In the genomic region with DNA sequence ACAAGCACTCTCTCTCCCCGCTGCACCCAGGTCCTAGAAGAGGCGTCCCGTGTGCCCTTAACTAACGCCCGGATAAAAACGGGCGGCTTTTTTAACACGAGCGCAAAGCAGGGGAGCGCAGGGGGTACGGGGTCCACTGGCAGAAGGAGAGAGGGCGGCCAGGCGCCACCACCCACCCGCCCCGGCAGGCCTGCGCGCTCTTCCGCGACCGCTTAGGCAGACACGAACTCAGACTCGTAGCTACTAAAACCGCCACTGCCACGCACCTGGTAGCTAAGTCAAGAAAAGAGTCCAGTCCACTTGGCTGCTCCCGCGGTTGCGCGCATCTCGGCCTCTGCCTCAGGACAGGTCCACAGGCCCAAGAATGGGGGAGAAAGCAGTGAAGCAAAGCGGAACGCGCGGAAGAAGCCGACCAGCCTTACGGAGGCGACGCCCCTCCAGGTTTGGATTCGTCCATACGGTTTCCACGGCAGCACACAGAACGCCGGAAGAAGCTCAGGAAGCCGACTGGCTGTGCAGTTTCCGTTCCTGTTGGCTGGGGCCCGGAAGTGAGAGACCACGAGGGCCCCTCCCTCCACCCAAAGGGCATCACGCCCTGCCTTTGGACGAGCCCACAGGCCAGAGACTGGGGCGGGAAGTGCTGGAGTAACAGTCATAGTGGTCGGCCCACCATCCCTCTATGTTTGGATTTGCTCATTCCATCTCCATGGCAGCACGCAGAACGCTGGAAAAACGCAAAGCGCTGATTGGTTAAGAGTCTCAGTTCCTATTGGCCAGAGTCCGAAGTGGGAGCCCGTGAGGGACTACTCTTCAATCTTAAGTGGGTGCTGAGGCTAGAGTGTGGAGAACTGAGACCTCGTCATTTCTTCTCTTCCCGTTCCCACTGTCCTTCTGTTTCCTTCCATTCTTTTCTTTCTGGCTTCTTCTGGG, we compare ENCODE assay signal across 1 cellular context.
TF ChIP-seq lines count a peak whose summit lies in the region.

A gene (minus strand): TSS at position 354 of the 930 bp plus-strand sequence. CDS start 7,344 bp downstream, outside the sequence.

TF ChIP-seq in K562, 482 proteins besides CTCF, POLR2A, EP300 and RAD21 (continued from another document and continues in another):
- TF ChIP-seq HMG20A (CRISPR knock-in tag; conservative IDR thresholded peaks at IDR 0.05) = no peak
- TF ChIP-seq, protein P1, sequence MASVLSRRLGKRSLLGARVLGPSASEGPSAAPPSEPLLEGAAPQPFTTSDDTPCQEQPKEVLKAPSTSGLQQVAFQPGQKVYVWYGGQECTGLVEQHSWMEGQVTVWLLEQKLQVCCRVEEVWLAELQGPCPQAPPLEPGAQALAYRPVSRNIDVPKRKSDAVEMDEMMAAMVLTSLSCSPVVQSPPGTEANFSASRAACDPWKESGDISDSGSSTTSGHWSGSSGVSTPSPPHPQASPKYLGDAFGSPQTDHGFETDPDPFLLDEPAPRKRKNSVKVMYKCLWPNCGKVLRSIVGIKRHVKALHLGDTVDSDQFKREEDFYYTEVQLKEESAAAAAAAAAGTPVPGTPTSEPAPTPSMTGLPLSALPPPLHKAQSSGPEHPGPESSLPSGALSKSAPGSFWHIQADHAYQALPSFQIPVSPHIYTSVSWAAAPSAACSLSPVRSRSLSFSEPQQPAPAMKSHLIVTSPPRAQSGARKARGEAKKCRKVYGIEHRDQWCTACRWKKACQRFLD (CRISPR knock-in tag; IDR thresholded peaks at IDR 0.05) = no peak
- 0 out of 2 replicates have a peak, but pooled peaks have one; percentile 0 for TF ChIP-seq ZBTB7A (IDR thresholded peaks at IDR 0.05; ENCODE audit: borderline replicate concordance, control insufficient read depth, low read depth, low read length)
- peak; percentile 96 for TF ChIP-seq RBM22 (IDR thresholded peaks at IDR 0.05; ENCODE audit: low read depth, low read length, poor library complexity, severe bottlenecking)
- TF ChIP-seq NR3C1 (CRISPR knock-in tag; IDR thresholded peaks at IDR 0.05) = no peak
- TF ChIP-seq, protein P2, sequence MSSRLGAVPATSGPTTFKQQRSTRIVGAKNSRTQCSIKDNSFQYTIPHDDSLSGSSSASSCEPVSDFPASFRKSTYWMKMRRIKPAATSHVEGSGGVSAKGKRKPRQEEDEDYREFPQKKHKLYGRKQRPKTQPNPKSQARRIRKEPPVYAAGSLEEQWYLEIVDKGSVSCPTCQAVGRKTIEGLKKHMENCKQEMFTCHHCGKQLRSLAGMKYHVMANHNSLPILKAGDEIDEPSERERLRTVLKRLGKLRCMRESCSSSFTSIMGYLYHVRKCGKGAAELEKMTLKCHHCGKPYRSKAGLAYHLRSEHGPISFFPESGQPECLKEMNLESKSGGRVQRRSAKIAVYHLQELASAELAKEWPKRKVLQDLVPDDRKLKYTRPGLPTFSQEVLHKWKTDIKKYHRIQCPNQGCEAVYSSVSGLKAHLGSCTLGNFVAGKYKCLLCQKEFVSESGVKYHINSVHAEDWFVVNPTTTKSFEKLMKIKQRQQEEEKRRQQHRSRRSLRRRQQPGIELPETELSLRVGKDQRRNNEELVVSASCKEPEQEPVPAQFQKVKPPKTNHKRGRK (tag; IDR thresholded peaks at IDR 0.05) = no peak
- TF ChIP-seq SLC30A9 (CRISPR knock-in tag; IDR thresholded peaks at IDR 0.05) = no peak
- TF ChIP-seq SRSF9 (IDR thresholded peaks at IDR 0.05; ENCODE audit: borderline replicate concordance, low read depth, low read length) = no peak
- TF ChIP-seq NR2C1 (IDR thresholded peaks at IDR 0.05) = no peak
- no peak for TF ChIP-seq NR2C1 (tag; IDR thresholded peaks at IDR 0.05)
- TF ChIP-seq MTA3 (IDR thresholded peaks at IDR 0.05; ENCODE audit: borderline replicate concordance) = peak; percentile 9; the same call in 1 of the 2 replicates
- no peak for TF ChIP-seq CBX1 (IDR thresholded peaks at IDR 0.05; ENCODE audit: low read depth)
- peak; percentile 92 for TF ChIP-seq ELF4 (CRISPR knock-in tag; IDR thresholded peaks at IDR 0.05)
- TF ChIP-seq PHB2 (IDR thresholded peaks at IDR 0.05; ENCODE audit: low read depth) = no peak
- TF ChIP-seq ESRRB (CRISPR knock-in tag; IDR thresholded peaks at IDR 0.05; ENCODE audit: borderline replicate concordance) = no peak
- TF ChIP-seq, protein P3, sequence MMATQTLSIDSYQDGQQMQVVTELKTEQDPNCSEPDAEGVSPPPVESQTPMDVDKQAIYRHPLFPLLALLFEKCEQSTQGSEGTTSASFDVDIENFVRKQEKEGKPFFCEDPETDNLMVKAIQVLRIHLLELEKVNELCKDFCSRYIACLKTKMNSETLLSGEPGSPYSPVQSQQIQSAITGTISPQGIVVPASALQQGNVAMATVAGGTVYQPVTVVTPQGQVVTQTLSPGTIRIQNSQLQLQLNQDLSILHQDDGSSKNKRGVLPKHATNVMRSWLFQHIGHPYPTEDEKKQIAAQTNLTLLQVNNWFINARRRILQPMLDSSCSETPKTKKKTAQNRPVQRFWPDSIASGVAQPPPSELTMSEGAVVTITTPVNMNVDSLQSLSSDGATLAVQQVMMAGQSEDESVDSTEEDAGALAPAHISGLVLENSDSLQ (IDR thresholded peaks at IDR 0.05) = peak; percentile 33; the same call in 1 of the 2 replicates
- TF ChIP-seq KLF10 (CRISPR knock-in tag; IDR thresholded peaks at IDR 0.05) = no peak
- TF ChIP-seq BMI1 (IDR thresholded peaks at IDR 0.05; ENCODE audit: low read length) = peak; percentile 88
- TF ChIP-seq ZBTB8A (IDR thresholded peaks at IDR 0.05; ENCODE audit: partially characterized antibody) = no peak
- peak; percentile 62 for TF ChIP-seq POLR2G (IDR thresholded peaks at IDR 0.05; ENCODE audit: low read depth, low read length)
- TF ChIP-seq, protein P4, sequence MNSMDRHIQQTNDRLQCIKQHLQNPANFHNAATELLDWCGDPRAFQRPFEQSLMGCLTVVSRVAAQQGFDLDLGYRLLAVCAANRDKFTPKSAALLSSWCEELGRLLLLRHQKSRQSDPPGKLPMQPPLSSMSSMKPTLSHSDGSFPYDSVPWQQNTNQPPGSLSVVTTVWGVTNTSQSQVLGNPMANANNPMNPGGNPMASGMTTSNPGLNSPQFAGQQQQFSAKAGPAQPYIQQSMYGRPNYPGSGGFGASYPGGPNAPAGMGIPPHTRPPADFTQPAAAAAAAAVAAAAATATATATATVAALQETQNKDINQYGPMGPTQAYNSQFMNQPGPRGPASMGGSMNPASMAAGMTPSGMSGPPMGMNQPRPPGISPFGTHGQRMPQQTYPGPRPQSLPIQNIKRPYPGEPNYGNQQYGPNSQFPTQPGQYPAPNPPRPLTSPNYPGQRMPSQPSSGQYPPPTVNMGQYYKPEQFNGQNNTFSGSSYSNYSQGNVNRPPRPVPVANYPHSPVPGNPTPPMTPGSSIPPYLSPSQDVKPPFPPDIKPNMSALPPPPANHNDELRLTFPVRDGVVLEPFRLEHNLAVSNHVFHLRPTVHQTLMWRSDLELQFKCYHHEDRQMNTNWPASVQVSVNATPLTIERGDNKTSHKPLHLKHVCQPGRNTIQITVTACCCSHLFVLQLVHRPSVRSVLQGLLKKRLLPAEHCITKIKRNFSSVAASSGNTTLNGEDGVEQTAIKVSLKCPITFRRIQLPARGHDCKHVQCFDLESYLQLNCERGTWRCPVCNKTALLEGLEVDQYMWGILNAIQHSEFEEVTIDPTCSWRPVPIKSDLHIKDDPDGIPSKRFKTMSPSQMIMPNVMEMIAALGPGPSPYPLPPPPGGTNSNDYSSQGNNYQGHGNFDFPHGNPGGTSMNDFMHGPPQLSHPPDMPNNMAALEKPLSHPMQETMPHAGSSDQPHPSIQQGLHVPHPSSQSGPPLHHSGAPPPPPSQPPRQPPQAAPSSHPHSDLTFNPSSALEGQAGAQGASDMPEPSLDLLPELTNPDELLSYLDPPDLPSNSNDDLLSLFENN (IDR thresholded peaks at IDR 0.05; ENCODE audit: low read depth in 2 of 2, low read length in 2 of 2) = 0 out of 4 replicates have a peak, but pooled peaks have one; percentile 8 to 12
- TF ChIP-seq SRF (CRISPR knock-in tag; IDR thresholded peaks at IDR 0.05) = peak in 1 of 2 experiments; percentile 78; a peak in 1 of 4 replicates
- TF ChIP-seq KLF6 (CRISPR knock-in tag; IDR thresholded peaks at IDR 0.05; ENCODE audit: borderline replicate concordance) = no peak
- no peak for TF ChIP-seq ZBTB1 (CRISPR knock-in tag; IDR thresholded peaks at IDR 0.05; ENCODE audit: borderline replicate concordance, low read depth)
- 0 out of 2 replicates have a peak, but pooled peaks have one; percentile 59 for TF ChIP-seq XRCC5 (IDR thresholded peaks at IDR 0.05; ENCODE audit: low read depth, low read length)
- no peak for TF ChIP-seq ILK (tag; IDR thresholded peaks at IDR 0.05; ENCODE audit: borderline replicate concordance, low read depth)
- peak; percentile 100 for TF ChIP-seq TCF7L2 (IDR thresholded peaks at IDR 0.05; ENCODE audit: low read depth, low read length)
- no peak for TF ChIP-seq DACH1 (IDR thresholded peaks at IDR 0.05; ENCODE audit: partially characterized antibody)
- peak; percentile 99 for TF ChIP-seq BHLHE40 (IDR thresholded peaks at IDR 0.05; ENCODE audit: low read length)
- TF ChIP-seq ZNF121 (CRISPR knock-in tag; conservative IDR thresholded peaks at IDR 0.05) = no peak
- TF ChIP-seq GABPB2 (CRISPR knock-in tag; conservative IDR thresholded peaks at IDR 0.05) = no peak
- no peak for TF ChIP-seq MAFG (tag; conservative IDR thresholded peaks at IDR 0.05)
- TF ChIP-seq SUPT5H (IDR thresholded peaks at IDR 0.05) = no peak
- TF ChIP-seq RBM17 (IDR thresholded peaks at IDR 0.05; ENCODE audit: borderline replicate concordance, low read depth, low read length) = no peak
- no peak for TF ChIP-seq SNIP1 (IDR thresholded peaks at IDR 0.05; ENCODE audit: low read depth)
- no peak for TF ChIP-seq SRSF3 (IDR thresholded peaks at IDR 0.05; ENCODE audit: insufficient read depth, low read length)
- TF ChIP-seq ZFP1 (CRISPR knock-in tag; IDR thresholded peaks at IDR 0.05) = no peak
- no peak for TF ChIP-seq XRCC3 (IDR thresholded peaks at IDR 0.05)
- TF ChIP-seq JUNB (CRISPR knock-in tag; conservative IDR thresholded peaks at IDR 0.05) = no peak
- peak; percentile 17 for TF ChIP-seq ZFP36 (IDR thresholded peaks at IDR 0.05; ENCODE audit: low read depth, low read length, partially characterized antibody)
- TF ChIP-seq, protein P5, sequence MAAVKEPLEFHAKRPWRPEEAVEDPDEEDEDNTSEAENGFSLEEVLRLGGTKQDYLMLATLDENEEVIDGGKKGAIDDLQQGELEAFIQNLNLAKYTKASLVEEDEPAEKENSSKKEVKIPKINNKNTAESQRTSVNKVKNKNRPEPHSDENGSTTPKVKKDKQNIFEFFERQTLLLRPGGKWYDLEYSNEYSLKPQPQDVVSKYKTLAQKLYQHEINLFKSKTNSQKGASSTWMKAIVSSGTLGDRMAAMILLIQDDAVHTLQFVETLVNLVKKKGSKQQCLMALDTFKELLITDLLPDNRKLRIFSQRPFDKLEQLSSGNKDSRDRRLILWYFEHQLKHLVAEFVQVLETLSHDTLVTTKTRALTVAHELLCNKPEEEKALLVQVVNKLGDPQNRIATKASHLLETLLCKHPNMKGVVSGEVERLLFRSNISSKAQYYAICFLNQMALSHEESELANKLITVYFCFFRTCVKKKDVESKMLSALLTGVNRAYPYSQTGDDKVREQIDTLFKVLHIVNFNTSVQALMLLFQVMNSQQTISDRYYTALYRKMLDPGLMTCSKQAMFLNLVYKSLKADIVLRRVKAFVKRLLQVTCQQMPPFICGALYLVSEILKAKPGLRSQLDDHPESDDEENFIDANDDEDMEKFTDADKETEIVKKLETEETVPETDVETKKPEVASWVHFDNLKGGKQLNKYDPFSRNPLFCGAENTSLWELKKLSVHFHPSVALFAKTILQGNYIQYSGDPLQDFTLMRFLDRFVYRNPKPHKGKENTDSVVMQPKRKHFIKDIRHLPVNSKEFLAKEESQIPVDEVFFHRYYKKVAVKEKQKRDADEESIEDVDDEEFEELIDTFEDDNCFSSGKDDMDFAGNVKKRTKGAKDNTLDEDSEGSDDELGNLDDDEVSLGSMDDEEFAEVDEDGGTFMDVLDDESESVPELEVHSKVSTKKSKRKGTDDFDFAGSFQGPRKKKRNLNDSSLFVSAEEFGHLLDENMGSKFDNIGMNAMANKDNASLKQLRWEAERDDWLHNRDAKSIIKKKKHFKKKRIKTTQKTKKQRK (IDR thresholded peaks at IDR 0.05; ENCODE audit: borderline replicate concordance, low read depth, low read length) = no peak
- no peak for TF ChIP-seq PRPF4 (IDR thresholded peaks at IDR 0.05; ENCODE audit: insufficient read depth, low read depth, low read length, poor library complexity, severe bottlenecking)
- TF ChIP-seq, protein P6, sequence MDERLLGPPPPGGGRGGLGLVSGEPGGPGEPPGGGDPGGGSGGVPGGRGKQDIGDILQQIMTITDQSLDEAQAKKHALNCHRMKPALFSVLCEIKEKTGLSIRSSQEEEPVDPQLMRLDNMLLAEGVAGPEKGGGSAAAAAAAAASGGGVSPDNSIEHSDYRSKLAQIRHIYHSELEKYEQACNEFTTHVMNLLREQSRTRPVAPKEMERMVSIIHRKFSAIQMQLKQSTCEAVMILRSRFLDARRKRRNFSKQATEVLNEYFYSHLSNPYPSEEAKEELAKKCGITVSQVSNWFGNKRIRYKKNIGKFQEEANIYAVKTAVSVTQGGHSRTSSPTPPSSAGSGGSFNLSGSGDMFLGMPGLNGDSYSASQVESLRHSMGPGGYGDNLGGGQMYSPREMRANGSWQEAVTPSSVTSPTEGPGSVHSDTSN (CRISPR knock-in tag; IDR thresholded peaks at IDR 0.05; ENCODE audit: low read depth) = no peak
- TF ChIP-seq, protein P6 (tag; conservative IDR thresholded peaks at IDR 0.05; ENCODE audit: low read depth) = no peak
- no peak for TF ChIP-seq TAL1 (IDR thresholded peaks at IDR 0.05)
- no peak for TF ChIP-seq ZNF232 (CRISPR knock-in tag; IDR thresholded peaks at IDR 0.05)
- no peak for TF ChIP-seq ZNF175 (CRISPR knock-in tag; IDR thresholded peaks at IDR 0.05; ENCODE audit: low read depth)
- TF ChIP-seq CHCHD3 (CRISPR knock-in tag; IDR thresholded peaks at IDR 0.05) = no peak
- TF ChIP-seq HDAC1 (IDR thresholded peaks at IDR 0.05) = peak in 1 of 2 experiments; percentile 99; a peak in 3 of 4 replicates
- no peak for TF ChIP-seq ZNF143 (CRISPR knock-in tag; IDR thresholded peaks at IDR 0.05)
- TF ChIP-seq CHD1 (IDR thresholded peaks at IDR 0.05; ENCODE audit: low read length) = no peak
- TF ChIP-seq SMC3 (conservative IDR thresholded peaks at IDR 0.05; ENCODE audit: insufficient read depth, low read depth, low read length) = no peak
- TF ChIP-seq, protein P7, sequence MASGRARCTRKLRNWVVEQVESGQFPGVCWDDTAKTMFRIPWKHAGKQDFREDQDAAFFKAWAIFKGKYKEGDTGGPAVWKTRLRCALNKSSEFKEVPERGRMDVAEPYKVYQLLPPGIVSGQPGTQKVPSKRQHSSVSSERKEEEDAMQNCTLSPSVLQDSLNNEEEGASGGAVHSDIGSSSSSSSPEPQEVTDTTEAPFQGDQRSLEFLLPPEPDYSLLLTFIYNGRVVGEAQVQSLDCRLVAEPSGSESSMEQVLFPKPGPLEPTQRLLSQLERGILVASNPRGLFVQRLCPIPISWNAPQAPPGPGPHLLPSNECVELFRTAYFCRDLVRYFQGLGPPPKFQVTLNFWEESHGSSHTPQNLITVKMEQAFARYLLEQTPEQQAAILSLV (tag; IDR thresholded peaks at IDR 0.05) = no peak
